8 cellular contexts compared by ENCODE assay signal in the genomic region with DNA sequence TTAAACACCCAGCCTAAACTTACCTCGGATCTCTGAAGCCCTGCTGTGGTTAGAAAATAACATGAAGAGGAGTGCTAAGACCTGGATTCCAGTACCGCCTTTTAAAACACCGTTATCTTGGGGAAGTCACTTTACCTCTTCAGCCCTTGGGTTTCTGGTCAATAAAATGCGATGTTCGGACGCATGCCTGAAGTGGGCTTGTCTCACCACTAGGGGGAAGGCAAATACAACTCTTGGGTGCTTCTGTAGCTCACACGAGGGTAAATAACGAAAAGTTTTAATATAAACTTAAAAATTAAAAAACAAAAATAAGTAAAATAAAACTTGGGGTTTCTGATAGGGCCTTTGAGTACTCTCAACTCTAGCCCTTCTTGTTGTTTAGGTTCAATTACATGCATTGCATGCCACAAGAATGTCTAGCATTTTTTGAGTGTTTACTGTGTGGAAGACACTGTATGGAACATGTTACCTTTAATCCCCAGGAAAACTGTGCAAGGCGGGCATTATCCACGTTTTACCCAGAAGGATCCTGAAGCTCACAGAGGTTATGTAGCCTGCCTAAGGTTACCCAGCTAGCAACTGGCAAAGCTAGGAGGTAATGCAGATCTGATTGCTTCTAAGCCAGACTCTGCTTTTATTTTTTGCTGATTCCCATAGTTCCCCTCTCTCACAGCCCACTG.
DNase-seq lines count a peak whose midpoint lies in the region; ATAC-seq and TF ChIP-seq lines count a peak whose summit lies in the region.

No MANE protein-coding gene starts in this region.

- no peak overlapping the region for H3K9ac ChIP-seq in endodermal cell (ENCODE audit: extremely low read depth, low read length, poor library complexity, severe bottlenecking)

- no peaks in the 10 kb centered on the region for H3K9me3 ChIP-seq in endodermal cell (ENCODE audit: control insufficient read depth, low read length)

- no peak overlapping the region for H3K4me3 Mint-ChIP-seq in endodermal cell

- no peaks in the 10 kb centered on the region for H3K27me3 ChIP-seq in endodermal cell (ENCODE audit: control insufficient read depth, insufficient read depth, low read length, poor library complexity, severe bottlenecking)

- no peaks in the 10 kb centered on the region for H3K27me3 Mint-ChIP-seq in endodermal cell (ENCODE audit: insufficient read depth)

- no peaks in the 10 kb centered on the region for H3K36me3 ChIP-seq in endodermal cell (ENCODE audit: control insufficient read depth, insufficient read depth, low read length)

- WGBS in endodermal cell (ENCODE audit: insufficient coverage in 1 of 2, insufficient read length in 1 of 2), 2 experiments = 16 to 45% methylated on average over 4 to 8 of the region's 10 CpGs

- H3K36me3 Mint-ChIP-seq in endodermal cell (ENCODE audit: low read depth) = no peaks in the 10 kb centered on the region

- H3K4me1 Mint-ChIP-seq in endodermal cell = peaks cover 16% of the 10 kb centered on the region

- peak; percentile 97 for TF ChIP-seq CTCF in endodermal cell (conservative IDR thresholded peaks at IDR 0.05)

- H3K9me3 Mint-ChIP-seq in endodermal cell = no peaks in the 10 kb centered on the region

- DNase-seq in COLO829 (ENCODE audit: low spot score) (peak; percentile 63), NCI-H82 (lab: John Stamatoyannopoulos, UW) (peak; percentile 86), endodermal cell (peak; percentile 87), middle frontal gyrus (ENCODE audit: extremely low spot score, low spot score) (peak; percentile 51)
- DNase-seq in activated CD8-positive, alpha-beta memory T cell treated with anti-CD3 and anti-CD28 coated beads for 24 hours = peak; percentile 72
- DNase-seq in stimulated activated CD8-positive, alpha-beta memory T cell treated with anti-CD3 and anti-CD28 coated beads, Interleukin-7, amount 100 ng/mL, for 48 hours (ENCODE audit: extremely low read depth in 1 of 2, low read depth in 1 of 2) = peak; percentile 11 to 14

- no peak overlapping the region for H3K27ac Mint-ChIP-seq in endodermal cell

- H3K4me3 ChIP-seq in endodermal cell (ENCODE audit: low read length) = no peak overlapping the region

- ATAC-seq in GM19438 (IDR thresholded peaks at IDR 0.05; ENCODE audit: low read depth, unreplicated experiment) (peak; percentile 82), HG03457 (IDR thresholded peaks at IDR 0.05; ENCODE audit: unreplicated experiment) (peak; percentile 97)

- no peak overlapping the region for H3K27ac ChIP-seq in endodermal cell (ENCODE audit: low read depth, low read length)

- H3K4me1 ChIP-seq in endodermal cell (ENCODE audit: control insufficient read depth, insufficient read depth, low read length) = peaks cover 9% of the 10 kb centered on the region

Comparison
In these comparisons a context has a peak if more than half of its experiments do, and no peak if none do; other contexts are left out.
1. DNase-seq: peak in every context shown above with its lines; median percentile 87 in endodermal cell; 86 in NCI-H82; 72 in activated CD8-positive, alpha-beta memory T cell treated with anti-CD3 and anti-CD28 coated beads for 24 hours; 63 in COLO829; 51 in middle frontal gyrus; 12 in stimulated activated CD8-positive, alpha-beta memory T cell treated with anti-CD3 and anti-CD28 coated beads, Interleukin-7, amount 100 ng/mL, for 48 hours.